ENCODE assay signal across 10 cellular contexts in genomic region chr15:45187578-45187893, GRCh38. TPM values are rescaled to one million over a fixed set of nuclear protein-coding genes. Genes with fewer than 3 reads are reported as not detected.
DNase-seq lines count a peak whose midpoint lies in the region; ATAC-seq and TF ChIP-seq lines count a peak whose summit lies in the region.
"Had no signal": no experiment of that assay in that cellular context is flagged by ENCODE, and none has a peak within 500 bp of the region (broad histone marks: within the 10 kb centered on the region; RNA-seq: fewer than 3 reads in every experiment).

No MANE protein-coding gene starts in this region.

- no peaks in the 10 kb centered on the region for H3K36me3 Mint-ChIP-seq in WTC11

- POLR2A ChIA-PET in WTC11 (lab: Charles Lee) = interaction anchor here (0.5 to 2.9 kb wide), 5 partner anchors 9 to 215 kb away, joined by 4 to 23 read pairs (median 6); a partner anchor contains a TSS

- H3K4me3 Mint-ChIP-seq in WTC11 = peak overlapping the region; percentile 85; the same call in 1 of the 2 replicates

- no peak for TF ChIP-seq CTCF in WTC11 (IDR thresholded peaks at IDR 0.05)
- TF ChIP-seq CTCF in spleen (IDR thresholded peaks at IDR 0.05 in 8 of 11, conservative IDR thresholded peaks at IDR 0.05 in 3 of 11) = peak in 1 of 11 experiments; percentile 12

- ATAC-seq in GM21360 (IDR thresholded peaks at IDR 0.05; ENCODE audit: unreplicated experiment) (peak; percentile 7), WTC11 (peak; percentile 4), HG03097 (IDR thresholded peaks at IDR 0.05; ENCODE audit: low FRiP score, unreplicated experiment) (no peak), HG03095 (IDR thresholded peaks at IDR 0.05; ENCODE audit: unreplicated experiment) (no peak)

- peaks cover 46% of the 10 kb centered on the region for H3K4me1 Mint-ChIP-seq in WTC11

- DNase-seq in WTC11 (ENCODE audit: low spot score) = no peak
- no peak for DNase-seq in spleen
- DNase-seq in central memory CD4-positive, alpha-beta T cell = no peak
- DNase-seq in effector CD4-positive, alpha-beta T cell = no peak

- no peaks in the 10 kb centered on the region for H3K36me3 ChIP-seq in spleen

- TF ChIP-seq POLR2A in spleen (IDR thresholded peaks at IDR 0.05) = no peak

- peaks cover 34% of the 10 kb centered on the region for H3K27me3 Mint-ChIP-seq in WTC11 (ENCODE audit: low read depth)

- CTCF ChIA-PET in WTC11 (lab: Charles Lee) = interaction anchor here (1.0 to 3.5 kb wide), 9 partner anchors 8 to 69 kb away, joined by 3 to 36 read pairs (median 9); no protein-coding TSS in a partner anchor

- H3K9me3 ChIP-seq in spleen = no peaks in the 10 kb centered on the region

- no peak overlapping the region for H3K27ac Mint-ChIP-seq in WTC11

- peaks cover 3 to 41% (median 24%) of the 10 kb centered on the region in 6 donors for H3K4me1 ChIP-seq in spleen

- intact Hi-C loops in spleen (cut with DNase I; ENCODE audit: low total_unique reads) = no loop called here

- H3K27ac ChIP-seq in spleen = peak overlapping the region in 7 of 8 donors; percentile 42 to 80 (median 74)

- WGBS in spleen, 5 donors = 0 to 2% (median 2%) methylated on average over 16 to 43 of the region's 43 CpGs; no CpG with 5 or more reads in 1 of the 5 donors

- H3K4me3 ChIP-seq in iPS-11a (ENCODE audit: low read depth, low read length) = peak overlapping the region; percentile 55
- H3K4me3 ChIP-seq in spleen = peak overlapping the region; percentile 48 to 84 (median 58)

- H3K27me3 ChIP-seq in spleen (replicated peaks in 1 of 7) = peaks cover 0 to 23% (median 0%) of the 10 kb centered on the region in 7 donors

- no peaks in the 10 kb centered on the region for H3K9me3 Mint-ChIP-seq in WTC11
- H3K9me3 Mint-ChIP-seq: effector memory CD8-positive, alpha-beta T cell had no signal

TF ChIP-seq in WTC11, 78 proteins besides CTCF, POLR2A, EP300 and RAD21:
- TF ChIP-seq ZNF423 (CRISPR knock-in tag; IDR thresholded peaks at IDR 0.05) = peak; percentile 30; the same call in 1 of the 2 replicates
- TF ChIP-seq, protein P1, sequence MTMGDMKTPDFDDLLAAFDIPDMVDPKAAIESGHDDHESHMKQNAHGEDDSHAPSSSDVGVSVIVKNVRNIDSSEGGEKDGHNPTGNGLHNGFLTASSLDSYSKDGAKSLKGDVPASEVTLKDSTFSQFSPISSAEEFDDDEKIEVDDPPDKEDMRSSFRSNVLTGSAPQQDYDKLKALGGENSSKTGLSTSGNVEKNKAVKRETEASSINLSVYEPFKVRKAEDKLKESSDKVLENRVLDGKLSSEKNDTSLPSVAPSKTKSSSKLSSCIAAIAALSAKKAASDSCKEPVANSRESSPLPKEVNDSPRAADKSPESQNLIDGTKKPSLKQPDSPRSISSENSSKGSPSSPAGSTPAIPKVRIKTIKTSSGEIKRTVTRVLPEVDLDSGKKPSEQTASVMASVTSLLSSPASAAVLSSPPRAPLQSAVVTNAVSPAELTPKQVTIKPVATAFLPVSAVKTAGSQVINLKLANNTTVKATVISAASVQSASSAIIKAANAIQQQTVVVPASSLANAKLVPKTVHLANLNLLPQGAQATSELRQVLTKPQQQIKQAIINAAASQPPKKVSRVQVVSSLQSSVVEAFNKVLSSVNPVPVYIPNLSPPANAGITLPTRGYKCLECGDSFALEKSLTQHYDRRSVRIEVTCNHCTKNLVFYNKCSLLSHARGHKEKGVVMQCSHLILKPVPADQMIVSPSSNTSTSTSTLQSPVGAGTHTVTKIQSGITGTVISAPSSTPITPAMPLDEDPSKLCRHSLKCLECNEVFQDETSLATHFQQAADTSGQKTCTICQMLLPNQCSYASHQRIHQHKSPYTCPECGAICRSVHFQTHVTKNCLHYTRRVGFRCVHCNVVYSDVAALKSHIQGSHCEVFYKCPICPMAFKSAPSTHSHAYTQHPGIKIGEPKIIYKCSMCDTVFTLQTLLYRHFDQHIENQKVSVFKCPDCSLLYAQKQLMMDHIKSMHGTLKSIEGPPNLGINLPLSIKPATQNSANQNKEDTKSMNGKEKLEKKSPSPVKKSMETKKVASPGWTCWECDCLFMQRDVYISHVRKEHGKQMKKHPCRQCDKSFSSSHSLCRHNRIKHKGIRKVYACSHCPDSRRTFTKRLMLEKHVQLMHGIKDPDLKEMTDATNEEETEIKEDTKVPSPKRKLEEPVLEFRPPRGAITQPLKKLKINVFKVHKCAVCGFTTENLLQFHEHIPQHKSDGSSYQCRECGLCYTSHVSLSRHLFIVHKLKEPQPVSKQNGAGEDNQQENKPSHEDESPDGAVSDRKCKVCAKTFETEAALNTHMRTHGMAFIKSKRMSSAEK (CRISPR knock-in tag; IDR thresholded peaks at IDR 0.05; ENCODE audit: borderline replicate concordance) = no peak
- no peak for TF ChIP-seq ESRRA (CRISPR knock-in tag; IDR thresholded peaks at IDR 0.05; ENCODE audit: borderline replicate concordance)

RNA-seq across cellular contexts. Expression of gene SHF, which starts 0.2 kb away (rescaled TPM):
- total RNA-seq in WTC11 (2021) = 30.6 to 33.1 TPM (median 31.0 TPM) in 3 replicates
- total RNA-seq in spleen = 1 to 10 TPM; 5.1 to 8.8 (median 5.8) TPM
- polyA plus RNA-seq in spleen = 1 to 10 TPM; 1.9 to 4.3 (median 2.4) TPM

RNA-seq across cellular contexts. Expression of gene DUOX1, which starts 57.7 kb away (rescaled TPM):
- 1.3 to 2.1 TPM (median 1.3 TPM) in 3 replicates for total RNA-seq in WTC11 (2021)
- under 1 TPM in 2 of 7 donors, not detected in 5; 0.09 to 0.28 TPM for total RNA-seq in spleen
- under 1 TPM; 0.04 to 0.19 (median 0.06) TPM for polyA plus RNA-seq in spleen
- total RNA-seq: HT1080 had no signal

RNA-seq across cellular contexts. Expression of gene DUOXA1, which starts 57.9 kb away (rescaled TPM):
- total RNA-seq in WTC11 (2021) = 0.09 to 0.62 TPM (median 0.50 TPM) in 3 replicates
- total RNA-seq in spleen = under 1 TPM in 2 of 7 donors, not detected in 5; 0.30 to 0.38 TPM
- polyA plus RNA-seq in spleen = under 1 TPM; 0.03 to 0.10 (median 0.04) TPM

Comparison
In these comparisons a context has a peak if more than half of its experiments do, and no peak if none do; other contexts are left out.
1. ATAC-seq: peak in GM21360 (single experiment) and WTC11 (single experiment); none in HG03097 (single experiment) and HG03095 (single experiment).